Comparison of ENCODE assay signal across 15 cellular contexts in the genomic region with DNA sequence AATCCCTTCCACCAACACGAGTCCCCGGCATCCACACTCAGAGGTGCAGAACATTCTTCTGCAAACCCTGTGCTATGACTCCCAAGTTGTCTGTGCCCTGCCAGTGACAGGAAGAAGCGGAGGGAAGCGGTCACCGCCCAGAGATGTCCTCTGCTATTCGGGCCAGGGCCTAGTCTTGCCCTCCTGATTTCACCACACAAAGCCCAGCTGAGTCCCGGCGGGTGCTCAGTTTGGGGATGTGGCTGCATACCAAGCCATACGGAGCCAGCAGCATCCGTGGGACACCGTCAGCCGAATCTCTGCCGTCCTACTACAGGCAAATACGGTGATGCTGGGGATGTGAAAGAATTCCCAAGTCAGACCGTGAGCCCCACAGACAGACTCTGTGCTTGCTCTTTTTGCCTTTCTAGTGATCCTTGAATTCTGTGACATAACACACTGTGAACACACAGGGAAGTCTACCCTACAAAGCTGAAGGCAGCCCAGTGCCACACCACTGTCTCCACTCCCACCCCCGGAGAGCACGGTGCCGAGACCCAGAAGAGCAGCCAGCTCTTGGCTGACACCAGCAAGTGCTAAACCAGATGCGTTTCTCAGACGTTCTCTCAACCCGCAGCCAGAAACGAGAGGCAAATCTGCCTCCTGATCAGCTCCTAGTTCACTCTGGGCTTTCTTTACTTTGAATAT. TPM values are rescaled to one million over a fixed set of nuclear protein-coding genes. Genes with fewer than 3 reads are reported as not detected.
DNase-seq lines count a peak whose midpoint lies in the region; ATAC-seq and TF ChIP-seq lines count a peak whose summit lies in the region.
"Had no signal": no experiment of that assay in that cellular context is flagged by ENCODE, and none has a peak within 500 bp of the region (broad histone marks: within the 10 kb centered on the region; RNA-seq: fewer than 3 reads in every experiment).

No MANE protein-coding gene starts in this region.

- H3K79me2 ChIP-seq in neural cell (replicated peaks; ENCODE audit: insufficient read depth, low read length): no peaks in the 10 kb centered on the region

- TF ChIP-seq CTCF in CD8-positive, alpha-beta T cell (IDR thresholded peaks at IDR 0.05): no peak
- TF ChIP-seq CTCF in HEK293 (tag by site-specific recombination; IDR thresholded peaks at IDR 0.05): no peak
- no peak for TF ChIP-seq CTCF in chondrocyte (IDR thresholded peaks at IDR 0.05)
- no peak for TF ChIP-seq CTCF in neural cell (IDR thresholded peaks at IDR 0.05; ENCODE audit: poor library complexity, severe bottlenecking)

- no peak for TF ChIP-seq RAD21 in neural cell (conservative IDR thresholded peaks at IDR 0.05)

- H3K27me3 ChIP-seq in CD8-positive, alpha-beta T cell (ENCODE audit: insufficient read depth, low read length): no peaks in the 10 kb centered on the region
- H3K27me3 ChIP-seq in neural cell (ENCODE audit: insufficient read depth, low read depth, low read length): peaks cover 8% of the 10 kb centered on the region
- H3K27me3 ChIP-seq: esophagus muscularis mucosa, SJCRH30 had no signal

- H3F3A ChIP-seq in neural cell (ENCODE audit: insufficient read depth, low read length, poor library complexity, severe bottlenecking): no peaks in the 10 kb centered on the region

- intact Hi-C loops in CD8-positive, alpha-beta T cell (cut with DNase I, micrococcal nuclease): loop anchor here (2.0 to 10.0 kb wide), 7 partner anchors 47 to 1002 kb away; a partner anchor contains a TSS

- POLR2A ChIA-PET in CD8-positive, alpha-beta T cell (lab: Charles Lee): no interaction called here
- POLR2A ChIA-PET in HEK293 (lab: Yijun Ruan, JAX): no interaction called here

- no peaks in the 10 kb centered on the region for H3K27me3 Mint-ChIP-seq in CD8-positive, alpha-beta T cell (ENCODE audit: low read depth)
- no peaks in the 10 kb centered on the region for H3K27me3 Mint-ChIP-seq in chondrocyte (ENCODE audit: low read depth)

- no peaks in the 10 kb centered on the region for H3K9me2 ChIP-seq in neural cell (ENCODE audit: insufficient read depth, low read length)

- no peak overlapping the region for H3K27ac Mint-ChIP-seq in CD8-positive, alpha-beta T cell
- H3K27ac Mint-ChIP-seq in chondrocyte (ENCODE audit: unreplicated experiment): no peak overlapping the region

- H4K20me1 ChIP-seq in neural cell (ENCODE audit: insufficient read depth): no peaks in the 10 kb centered on the region

- no peak for TF ChIP-seq EP300 in neural cell (conservative IDR thresholded peaks at IDR 0.05; ENCODE audit: poor library complexity, severe bottlenecking)

- H3K36me3 ChIP-seq in CD8-positive, alpha-beta T cell (ENCODE audit: insufficient read depth, low read length): no peaks in the 10 kb centered on the region
- H3K36me3 ChIP-seq in HEK293 (ENCODE audit: control insufficient read depth in 2 of 2, insufficient read depth in 1 of 2, low read length in 2 of 2) (no peaks in the 10 kb centered on the region), neural cell (ENCODE audit: insufficient read depth, low read length) (no peaks in the 10 kb centered on the region)
- H3K36me3 ChIP-seq: esophagus muscularis mucosa, heart right ventricle, neutrophil, SJCRH30 had no signal

- no peak overlapping the region for H2AFZ ChIP-seq in neural cell (ENCODE audit: low read depth, low read length)

- H3K4me3 Mint-ChIP-seq in CD8-positive, alpha-beta T cell: peak overlapping the region; percentile 87
- no peak overlapping the region for H3K4me3 Mint-ChIP-seq in chondrocyte (ENCODE audit: unreplicated experiment)

- H3K27ac ChIP-seq in CD8-positive, alpha-beta T cell (ENCODE audit: low read depth, low read length): no peak overlapping the region
- H3K27ac ChIP-seq in HEK293 (ENCODE audit: extremely low read depth, low read depth, low read length) (no peak overlapping the region), neural cell (ENCODE audit: low read length) (no peak overlapping the region)
- H3K27ac ChIP-seq: esophagus muscularis mucosa, heart right ventricle, neutrophil, SJCRH30 had no signal

- H3K4me1 Mint-ChIP-seq in CD8-positive, alpha-beta T cell (ENCODE audit: low read depth): peaks cover 17% of the 10 kb centered on the region
- peaks cover 9% of the 10 kb centered on the region for H3K4me1 Mint-ChIP-seq in chondrocyte (ENCODE audit: low read depth)

- no peak overlapping the region for H3K4me2 ChIP-seq in neural cell (ENCODE audit: low read length)

- CTCF ChIA-PET in CD8-positive, alpha-beta T cell (lab: Charles Lee): no interaction called here
- CTCF ChIA-PET in HEK293 (lab: Yijun Ruan, JAX): interaction anchor here (0.8 kb wide), 1 partner anchor 148 kb away, joined by 4 read pairs; no protein-coding TSS in a partner anchor

- no peak for DNase-seq in CD8-positive, alpha-beta T cell
- DNase-seq in chondrocyte (ENCODE audit: low spot score) (peak; percentile 44), HuH-7.5 (ENCODE audit: low spot score) (no peak), retina (no peak)
- DNase-seq: activated naive CD4-positive, alpha-beta T cell; GDM1; heart right ventricle; NCI-H2107; NK-92 treated with Interleukin-12 subunit alpha and Interleukin-12 subunit beta, amount 100 ng/mL, for 24 hours; SJCRH30 had no signal

- peaks cover 13% of the 10 kb centered on the region for H3K4me1 ChIP-seq in CD8-positive, alpha-beta T cell (ENCODE audit: insufficient read depth, low read length)
- H3K4me1 ChIP-seq in HEK293 (ENCODE audit: control insufficient read depth, insufficient read depth, low read length): no peaks in the 10 kb centered on the region; the same call in 1 of the 2 replicates
- H3K4me1 ChIP-seq: SJCRH30 had no signal

- no peak for ATAC-seq in CD8-positive, alpha-beta T cell
- ATAC-seq in HG03460 (IDR thresholded peaks at IDR 0.05; ENCODE audit: unreplicated experiment): no peak
- ATAC-seq: heart right ventricle had no signal

- no peak overlapping the region for H3K4me3 ChIP-seq in CD8-positive, alpha-beta T cell (ENCODE audit: low read depth, low read length)
- H3K4me3 ChIP-seq in HEK293 (ENCODE audit: low read depth, low read length) (no peak overlapping the region), neural cell (ENCODE audit: low read length) (peak overlapping the region; percentile 74)
- H3K4me3 ChIP-seq: SJCRH30 had no signal

- H3K36me3 Mint-ChIP-seq in CD8-positive, alpha-beta T cell: no peaks in the 10 kb centered on the region
- H3K36me3 Mint-ChIP-seq in chondrocyte (ENCODE audit: low read depth): peaks cover 2% of the 10 kb centered on the region

- H3K9ac ChIP-seq in neural cell (ENCODE audit: low read length): no peak overlapping the region

- H3K9me3 Mint-ChIP-seq in CD8-positive, alpha-beta T cell: no peaks in the 10 kb centered on the region
- no peaks in the 10 kb centered on the region for H3K9me3 Mint-ChIP-seq in chondrocyte (ENCODE audit: low read depth)

- H3K9me3 ChIP-seq in CD8-positive, alpha-beta T cell (ENCODE audit: low read length): no peaks in the 10 kb centered on the region
- H3K9me3 ChIP-seq in HEK293 (ENCODE audit: control insufficient read depth, insufficient read depth, low read depth, low read length): no peaks in the 10 kb centered on the region; the same call in 1 of the 2 replicates
- no peaks in the 10 kb centered on the region for H3K9me3 ChIP-seq in neural cell (ENCODE audit: low read length)
- H3K9me3 ChIP-seq: esophagus muscularis mucosa, heart right ventricle, neutrophil, SJCRH30 had no signal

TF ChIP-seq in HEK293, 187 proteins besides CTCF, POLR2A, EP300 and RAD21:
- TF ChIP-seq KLF8 (tag by site-specific recombination; IDR thresholded peaks at IDR 0.05) (peak; percentile 38), TRIM28 (IDR thresholded peaks at IDR 0.05; ENCODE audit: borderline replicate concordance, low read length) (peak; percentile 89; the same call in 1 of the 2 replicates), ZNF600 (tag by site-specific recombination; IDR thresholded peaks at IDR 0.05) (peak; percentile 32; the same call in 1 of the 2 replicates), ZNF433 (tag by site-specific recombination; IDR thresholded peaks at IDR 0.05; ENCODE audit: low read depth) (no peak)

TF ChIP-seq in neural cell, 6 proteins besides CTCF, POLR2A, EP300 and RAD21:
- TF ChIP-seq POLR2AphosphoS5 (IDR thresholded peaks at IDR 0.05) (no peak), MXI1 (conservative IDR thresholded peaks at IDR 0.05; ENCODE audit: poor library complexity, severe bottlenecking) (no peak), TAF1 (IDR thresholded peaks at IDR 0.05; ENCODE audit: low read depth) (no peak), EZH2 (IDR thresholded peaks at IDR 0.05; ENCODE audit: borderline replicate concordance, insufficient read depth, low read length, poor library complexity, severe bottlenecking) (no peak), SMC3 (conservative IDR thresholded peaks at IDR 0.05; ENCODE audit: poor library complexity) (no peak)
- TF ChIP-seq, protein P1, sequence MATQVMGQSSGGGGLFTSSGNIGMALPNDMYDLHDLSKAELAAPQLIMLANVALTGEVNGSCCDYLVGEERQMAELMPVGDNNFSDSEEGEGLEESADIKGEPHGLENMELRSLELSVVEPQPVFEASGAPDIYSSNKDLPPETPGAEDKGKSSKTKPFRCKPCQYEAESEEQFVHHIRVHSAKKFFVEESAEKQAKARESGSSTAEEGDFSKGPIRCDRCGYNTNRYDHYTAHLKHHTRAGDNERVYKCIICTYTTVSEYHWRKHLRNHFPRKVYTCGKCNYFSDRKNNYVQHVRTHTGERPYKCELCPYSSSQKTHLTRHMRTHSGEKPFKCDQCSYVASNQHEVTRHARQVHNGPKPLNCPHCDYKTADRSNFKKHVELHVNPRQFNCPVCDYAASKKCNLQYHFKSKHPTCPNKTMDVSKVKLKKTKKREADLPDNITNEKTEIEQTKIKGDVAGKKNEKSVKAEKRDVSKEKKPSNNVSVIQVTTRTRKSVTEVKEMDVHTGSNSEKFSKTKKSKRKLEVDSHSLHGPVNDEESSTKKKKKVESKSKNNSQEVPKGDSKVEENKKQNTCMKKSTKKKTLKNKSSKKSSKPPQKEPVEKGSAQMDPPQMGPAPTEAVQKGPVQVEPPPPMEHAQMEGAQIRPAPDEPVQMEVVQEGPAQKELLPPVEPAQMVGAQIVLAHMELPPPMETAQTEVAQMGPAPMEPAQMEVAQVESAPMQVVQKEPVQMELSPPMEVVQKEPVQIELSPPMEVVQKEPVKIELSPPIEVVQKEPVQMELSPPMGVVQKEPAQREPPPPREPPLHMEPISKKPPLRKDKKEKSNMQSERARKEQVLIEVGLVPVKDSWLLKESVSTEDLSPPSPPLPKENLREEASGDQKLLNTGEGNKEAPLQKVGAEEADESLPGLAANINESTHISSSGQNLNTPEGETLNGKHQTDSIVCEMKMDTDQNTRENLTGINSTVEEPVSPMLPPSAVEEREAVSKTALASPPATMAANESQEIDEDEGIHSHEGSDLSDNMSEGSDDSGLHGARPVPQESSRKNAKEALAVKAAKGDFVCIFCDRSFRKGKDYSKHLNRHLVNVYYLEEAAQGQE (IDR thresholded peaks at IDR 0.05; ENCODE audit: borderline replicate concordance): no peak

RNA-seq across cellular contexts. Expression of a gene that starts 2.0 kb away (rescaled TPM):
- 1 to 10 TPM; 5.0 to 5.4 TPM for total RNA-seq in CD8-positive, alpha-beta T cell
- total RNA-seq in chondrocyte: 15.8 to 17.9 TPM (median 17.2 TPM) in 3 replicates
- polyA plus RNA-seq in neural cell: 23.2 and 36.2 TPM in 2 replicates
- polyA minus RNA-seq in neural cell: 14.1 and 15.3 TPM in 2 replicates

RNA-seq across cellular contexts. Expression of a gene that starts 26.2 kb away (rescaled TPM):
- 1 to 10 TPM in 1 of 2 experiments, under 1 TPM in 1; 0.68 to 3.2 TPM for total RNA-seq in CD8-positive, alpha-beta T cell
- 10.2 to 14.4 TPM (median 13.2 TPM) in 3 replicates for total RNA-seq in chondrocyte
- 26.7 and 35.7 TPM in 2 replicates for polyA plus RNA-seq in neural cell
- 22.6 and 25.2 TPM in 2 replicates for polyA minus RNA-seq in neural cell
